8 cellular contexts compared by ENCODE assay signal in the genomic region with DNA sequence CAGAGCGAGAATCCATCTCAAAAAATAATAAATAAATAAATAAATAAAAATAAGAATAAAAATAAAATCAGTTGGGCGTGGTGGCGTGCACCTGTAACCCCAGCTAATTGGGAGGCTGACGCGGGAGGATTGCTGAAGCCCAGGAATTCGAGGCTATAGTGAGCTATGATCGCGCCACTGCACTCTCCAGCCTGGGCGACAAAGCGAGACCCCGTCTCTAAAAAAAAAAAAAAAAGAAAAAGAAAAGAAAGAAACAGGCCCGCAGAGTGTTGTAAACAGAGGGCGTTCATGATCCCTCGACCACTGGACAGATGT. TPM values are rescaled to one million over a fixed set of nuclear protein-coding genes. Genes with fewer than 3 reads are reported as not detected.
DNase-seq lines count a peak whose midpoint lies in the region; ATAC-seq and TF ChIP-seq lines count a peak whose summit lies in the region.

No MANE protein-coding gene starts in this region.

- TF ChIP-seq POLR2A in breast epithelium (IDR thresholded peaks at IDR 0.05): no peak

- DNase-seq in breast epithelium (ENCODE audit: low spot score in 2 of 2) (no peak), NCI-H2029 treated with DMSO at 0.1 percent for 48 hours (lab: John Stamatoyannopoulos, UW) (no peak)

- H3K9ac ChIP-seq in HUES6 (ENCODE audit: low read length) (peak overlapping the region; percentile 80), muscle layer of colon (ENCODE audit: low read length) (no peak overlapping the region)

- H3K9me3 ChIP-seq in HUES6 (ENCODE audit: control insufficient read depth, insufficient read depth, low read depth, low read length) (no peaks in the 10 kb centered on the region), breast epithelium (no peaks in the 10 kb centered on the region), muscle layer of colon (ENCODE audit: low read length) (no peaks in the 10 kb centered on the region)

- H3K4me1 ChIP-seq in HUES6 (ENCODE audit: control insufficient read depth, insufficient read depth, low read length): peaks cover 15% of the 10 kb centered on the region; the same call in 1 of the 2 replicates
- peaks cover 6 to 16% of the 10 kb centered on the region in 2 donors for H3K4me1 ChIP-seq in breast epithelium
- peaks cover 30% of the 10 kb centered on the region for H3K4me1 ChIP-seq in muscle layer of colon (ENCODE audit: insufficient read depth, low read length)

- TF ChIP-seq CTCF in 22Rv1 (IDR thresholded peaks at IDR 0.05): no peak
- no peak for TF ChIP-seq CTCF in breast epithelium (IDR thresholded peaks at IDR 0.05)

- H3K4me3 ChIP-seq in HUES6 (ENCODE audit: low read depth, low read length): peak overlapping the region; percentile 77
- peak overlapping the region; percentile 61 to 74 (median 72) for H3K4me3 ChIP-seq in breast epithelium
- H3K4me3 ChIP-seq in muscle layer of colon (ENCODE audit: low read depth in 1 of 2, low read length in 2 of 2): peak overlapping the region; percentile 48 to 65

- no peaks in the 10 kb centered on the region for H3K27me3 ChIP-seq in HUES6 (ENCODE audit: control insufficient read depth, insufficient read depth, low read length)
- H3K27me3 ChIP-seq in breast epithelium: no peaks in the 10 kb centered on the region
- no peaks in the 10 kb centered on the region for H3K27me3 ChIP-seq in muscle layer of colon (ENCODE audit: control insufficient read depth in 1 of 2, insufficient read depth in 2 of 2, low read length in 2 of 2)

- H3K27ac ChIP-seq in 22Rv1 (peak overlapping the region; percentile 87), HUES6 (ENCODE audit: low read depth, low read length) (no peak overlapping the region), breast epithelium (peak overlapping the region; percentile 97 to 98), muscle layer of colon (ENCODE audit: low read depth, low read length) (peak overlapping the region; percentile 100)

- ATAC-seq in GM21360 (IDR thresholded peaks at IDR 0.05; ENCODE audit: unreplicated experiment) (no peak), HG03521 (IDR thresholded peaks at IDR 0.05; ENCODE audit: unreplicated experiment) (no peak), GM21447 (IDR thresholded peaks at IDR 0.05; ENCODE audit: unreplicated experiment) (no peak)

- H3K36me3 ChIP-seq in HUES6 (ENCODE audit: control insufficient read depth, insufficient read depth, low read length) (peaks cover 12% of the 10 kb centered on the region), breast epithelium (no peaks in the 10 kb centered on the region), muscle layer of colon (ENCODE audit: insufficient read depth, low read length) (peaks cover 14% of the 10 kb centered on the region)

- intact Hi-C loops in breast epithelium (cut with DNase I; ENCODE audit: low total_unique reads): no loop called here

RNA-seq across cellular contexts. Expression of a gene that starts 5.4 kb away (rescaled TPM):
- 10 to 100 TPM; 10.4 to 25.3 (median 18.0) TPM for total RNA-seq in breast epithelium

RNA-seq across cellular contexts. Expression of a gene that starts 7.2 kb away (rescaled TPM):
- 1 to 10 TPM; 2.7 to 9.1 (median 5.2) TPM for total RNA-seq in breast epithelium

RNA-seq across cellular contexts. Expression of a gene that starts 23.7 kb away (rescaled TPM):
- total RNA-seq in breast epithelium: 10 to 100 TPM; 17.3 to 28.1 (median 25.2) TPM

RNA-seq across cellular contexts. Expression of a gene that starts 30.4 kb away (rescaled TPM):
- total RNA-seq in breast epithelium: under 1 TPM in 2 of 3 donors, not detected in 1; 0.16 to 0.33 TPM

RNA-seq across cellular contexts. Expression of a gene that starts 45.1 kb away (rescaled TPM):
- total RNA-seq in breast epithelium: 100 to 1,000 TPM; 206 to 322 (median 284) TPM
